In genomic region chr5:142561029-142561428, GRCh38 we compare ENCODE assay signal across 15 cellular contexts.
"Had no signal": no experiment of that assay in that cellular context is flagged by ENCODE, and none has a peak within 500 bp of the region (broad histone marks: within the 10 kb centered on the region; RNA-seq: fewer than 3 reads in every experiment).

No MANE protein-coding gene starts in this region.

- H3K4me1 Mint-ChIP-seq: naive B cell had no signal

- H3K9me3 Mint-ChIP-seq: nephron had no signal

- H3K27me3 ChIP-seq: colonic mucosa, heart right ventricle, thyroid gland had no signal

- H3K27ac ChIP-seq: colonic mucosa, heart right ventricle, thyroid gland had no signal

- H3K27ac Mint-ChIP-seq: type B pancreatic cell had no signal

- H3K27me3 Mint-ChIP-seq: type B pancreatic cell had no signal

- H3K4me3 Mint-ChIP-seq: nephron, type B pancreatic cell had no signal

- H3K4me1 ChIP-seq: colonic mucosa, heart right ventricle had no signal

- H3K36me3 Mint-ChIP-seq: naive B cell, type B pancreatic cell had no signal

- DNase-seq: colonic mucosa; dermis blood vessel endothelial cell; heart right ventricle; hypothalamus; kidney glomerular epithelial cell; mesendoderm; naive B cell; occipital lobe; posterior cingulate gyrus; small intestine; stimulated activated CD4-positive, alpha-beta T cell treated with anti-CD3 and anti-CD28 coated beads, Interleukin-2, amount 100 ng/mL, for 48 hours; stimulated activated naive CD4-positive, alpha-beta T cell treated with Interleukin-2 at 50 U/mL for 16 hours; thyroid gland had no signal

- H3K9me3 ChIP-seq: colonic mucosa, heart right ventricle, thyroid gland had no signal

- H3K36me3 ChIP-seq: colonic mucosa, heart right ventricle, thyroid gland had no signal

- H3K4me3 ChIP-seq: colonic mucosa, heart right ventricle, thyroid gland had no signal
